Comparison of ENCODE assay signal across 10 cellular contexts in genomic region chr11:86620796-86621575, GRCh38. TPM values are rescaled to one million over a fixed set of nuclear protein-coding genes. Genes with fewer than 3 reads are reported as not detected.
A peak's percentile ranks its signal among the peaks of the same experiment; 100 is the strongest.
DNase-seq lines count a peak whose midpoint lies in the region; ATAC-seq and TF ChIP-seq lines count a peak whose summit lies in the region.
"Had no signal": no experiment of that assay in that cellular context is flagged by ENCODE, and none has a peak within 500 bp of the region (broad histone marks: within the 10 kb centered on the region; RNA-seq: fewer than 3 reads in every experiment).

No MANE protein-coding gene starts in this region.

- no peak overlapping the region for H3K9ac ChIP-seq in parathyroid adenoma

- H3K4me2 ChIP-seq in parathyroid adenoma (ENCODE audit: low read length): no peak overlapping the region

- H3K27me3 ChIP-seq in adrenal gland (no peaks in the 10 kb centered on the region), gastroesophageal sphincter (no peaks in the 10 kb centered on the region), parathyroid adenoma (ENCODE audit: control insufficient read depth, insufficient read depth, low read length) (no peaks in the 10 kb centered on the region)

- H3K27ac ChIP-seq in adrenal gland (peak overlapping the region in 4 of 5 donors; percentile 9 to 27 (median 13)), gastroesophageal sphincter (peak overlapping the region; percentile 64 to 89 (median 73)), parathyroid adenoma (peak overlapping the region; percentile 49)
- H3K27ac ChIP-seq: VCaP had no signal

- ATAC-seq in gastroesophageal sphincter: peak; percentile 68

- no peak for TF ChIP-seq EP300 in gastroesophageal sphincter (IDR thresholded peaks at IDR 0.05)

- H3K9me3 ChIP-seq in adrenal gland (replicated peaks in 1 of 3) (no peaks in the 10 kb centered on the region), gastroesophageal sphincter (no peaks in the 10 kb centered on the region), parathyroid adenoma (ENCODE audit: control insufficient read depth, low read length) (no peaks in the 10 kb centered on the region)

- DNase-seq in AG08395 (ENCODE audit: low spot score): peak; percentile 44
- DNase-seq in adrenal gland: no peak
- no peak for DNase-seq in head of caudate nucleus
- DNase-seq in C1 segment of cervical spinal cord (lab: John Stamatoyannopoulos, UW): no peak
- DNase-seq in RPMI8226: no peak
- no peak for DNase-seq in NCI-H1105 (lab: John Stamatoyannopoulos, UW)
- DNase-seq: DMS79 had no signal

- no peak for TF ChIP-seq POLR2A in adrenal gland (IDR thresholded peaks at IDR 0.05)
- TF ChIP-seq POLR2A in gastroesophageal sphincter (IDR thresholded peaks at IDR 0.05): no peak

- H2AFZ ChIP-seq in parathyroid adenoma: no peak overlapping the region

- WGBS in adrenal gland, 4 donors: 47 to 87% (median 74%) methylated on average over 2 of the region's 2 CpGs
- WGBS in gastroesophageal sphincter (ENCODE audit: low coverage in 1 of 2), 2 donors: 22 to 43% methylated on average over 1 to 2 of the region's 2 CpGs

- H3K79me2 ChIP-seq in parathyroid adenoma: no peaks in the 10 kb centered on the region

- intact Hi-C loops in adrenal gland (cut with DNase I): no loop called here
- intact Hi-C loops in head of caudate nucleus (cut with DNase I): no loop called here

- H3K36me3 ChIP-seq in adrenal gland (replicated peaks in 1 of 2) (no peaks in the 10 kb centered on the region), gastroesophageal sphincter (no peaks in the 10 kb centered on the region), parathyroid adenoma (ENCODE audit: control insufficient read depth, insufficient read depth, low read length) (no peaks in the 10 kb centered on the region)

- no peak overlapping the region for H3K4me3 ChIP-seq in adrenal gland
- H3K4me3 ChIP-seq in gastroesophageal sphincter: no peak overlapping the region
- no peak overlapping the region for H3K4me3 ChIP-seq in parathyroid adenoma (ENCODE audit: low read depth, low read length)

- TF ChIP-seq CTCF in adrenal gland (IDR thresholded peaks at IDR 0.05) (no peak), gastroesophageal sphincter (IDR thresholded peaks at IDR 0.05) (no peak), parathyroid adenoma (IDR thresholded peaks at IDR 0.05) (no peak)

- H3K4me1 ChIP-seq in adrenal gland (replicated peaks in 1 of 2) (peaks cover 12 to 24% of the 10 kb centered on the region in 2 donors), gastroesophageal sphincter (peaks cover 0 to 73% (median 21%) of the 10 kb centered on the region in 3 donors), parathyroid adenoma (no peaks in the 10 kb centered on the region)

RNA-seq across cellular contexts. Expression of gene ME3, which starts 51.4 kb away (rescaled TPM):
- total RNA-seq in adrenal gland (10 to 100 TPM; 18.6 to 64.4 (median 44.5) TPM), gastroesophageal sphincter (10 to 100 TPM; 11.0 to 47.8 (median 44.1) TPM)
- 100 to 1,000 TPM in 1 of 3 donors, 10 to 100 TPM in 2; 13.9 to 128 (median 78.6) TPM for polyA plus RNA-seq in adrenal gland

Comparison
In these comparisons a context has a peak if more than half of its experiments do, and no peak if none do; other contexts are left out.
1. H3K27ac ChIP-seq: peak in every context shown above with its lines; median percentile 73 in gastroesophageal sphincter; 49 in parathyroid adenoma; 13 in adrenal gland.